ENCODE assay signal across 16 cellular contexts in the genomic region with DNA sequence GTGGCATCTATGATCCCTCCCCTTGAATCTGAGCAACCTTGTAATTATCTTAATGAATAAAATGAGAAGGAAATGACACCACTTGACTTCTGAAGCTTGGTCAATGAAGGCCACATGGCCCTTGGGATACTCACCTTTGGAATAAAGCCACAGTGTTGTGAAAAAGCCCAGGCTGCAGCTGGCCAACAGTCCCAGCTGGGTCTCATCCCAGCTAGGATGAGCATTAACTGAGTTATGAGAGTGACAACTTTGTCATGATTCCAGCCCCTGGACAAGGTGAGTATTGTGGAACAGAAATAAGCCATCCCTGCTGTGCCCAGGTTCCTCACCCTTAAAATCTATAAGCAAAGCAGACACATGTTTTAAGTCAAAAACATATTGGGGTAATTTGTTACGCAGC.
"Had no signal": no experiment of that assay in that cellular context is flagged by ENCODE, and none has a peak within 500 bp of the region (broad histone marks: within the 10 kb centered on the region; RNA-seq: fewer than 3 reads in every experiment).

No MANE protein-coding gene starts in this region.

- H3K36me3 ChIP-seq: esophagus muscularis mucosa, gastroesophageal sphincter, pancreas had no signal

- H3K4me1 ChIP-seq: esophagus muscularis mucosa, gastroesophageal sphincter, pancreas had no signal

- H3K4me3 ChIP-seq: esophagus muscularis mucosa, gastroesophageal sphincter, lung, pancreas, smooth muscle cell had no signal

- DNase-seq: effector memory CD8-positive, alpha-beta T cell; glutamatergic neuron; islet precursor cell; left ventricle myocardium superior; mesenchymal stem cell; midbrain; occipital lobe; pancreas; stimulated activated CD4-positive, alpha-beta T cell treated with anti-CD3 and anti-CD28 coated beads, Interleukin-2, amount 100 ng/mL, for 48 hours; stimulated activated naive CD4-positive, alpha-beta T cell treated with Interleukin-2 at 50 U/mL for 16 hours; trophoblast cell had no signal

- H3K9me3 ChIP-seq: esophagus muscularis mucosa, gastroesophageal sphincter, pancreas had no signal

- H3K27me3 ChIP-seq: esophagus muscularis mucosa, gastroesophageal sphincter, pancreas had no signal

- H3K27ac ChIP-seq: epithelial cell of prostate, esophagus muscularis mucosa, gastroesophageal sphincter, pancreas had no signal

- H3K4me2 ChIP-seq: smooth muscle cell had no signal
